12 cellular contexts compared by ENCODE assay signal in genomic region chr7:44922351-44922694, GRCh38. TPM values are rescaled to one million over a fixed set of nuclear protein-coding genes. Genes with fewer than 3 reads are reported as not detected.
DNase-seq lines count a peak whose midpoint lies in the region; ATAC-seq and TF ChIP-seq lines count a peak whose summit lies in the region.
"Had no signal": no experiment of that assay in that cellular context is flagged by ENCODE, and none has a peak within 500 bp of the region (broad histone marks: within the 10 kb centered on the region; RNA-seq: fewer than 3 reads in every experiment).

No MANE protein-coding gene starts in this region.

- CTCF ChIA-PET in SK-N-SH (lab: Yijun Ruan, JAX): interaction anchor here (0.6 to 13.2 kb wide), 39 partner anchors 9 to 347 kb away, joined by 3 to 135 read pairs (median 4); partner anchors contain the start of genes H2AZ2, PURB and TMED4

- H3K4me2 ChIP-seq in SK-N-SH (no peak overlapping the region), KMS-11 (no peak overlapping the region)

- H3K9me2 ChIP-seq in SK-N-SH: no peaks in the 10 kb centered on the region

- intact Hi-C loops in colonic mucosa (cut with DNase I): loop anchor here (5.0 kb wide), 1 partner anchor 335 kb away; no protein-coding TSS in a partner anchor
- intact Hi-C loops in spleen (cut with DNase I; ENCODE audit: low total_unique reads): loop anchor here (5.0 kb wide), 2 partner anchors 60 to 215 kb away; no protein-coding TSS in a partner anchor

- TF ChIP-seq CTCF in SK-N-SH (IDR thresholded peaks at IDR 0.05) (no peak; the same call in 1 of the 2 replicates), KMS-11 (conservative IDR thresholded peaks at IDR 0.05; ENCODE audit: low read depth, low read length) (peak; percentile 60), colonic mucosa (IDR thresholded peaks at IDR 0.05) (peak; percentile 17), spleen (IDR thresholded peaks at IDR 0.05 in 8 of 11, conservative IDR thresholded peaks at IDR 0.05 in 3 of 11) (peak in 6 of 11 experiments; percentile 1 to 48 (median 28)), foreskin keratinocyte (conservative IDR thresholded peaks at IDR 0.05) (no peak), omental fat pad (IDR thresholded peaks at IDR 0.05) (no peak)

- H3K9me3 ChIP-seq in SK-N-SH: no peaks in the 10 kb centered on the region
- no peaks in the 10 kb centered on the region for H3K9me3 ChIP-seq in colonic mucosa
- no peaks in the 10 kb centered on the region for H3K9me3 ChIP-seq in spleen
- H3K9me3 ChIP-seq: psoas muscle, SJCRH30, testis had no signal

- H3K27me3 ChIP-seq in SK-N-SH (ENCODE audit: insufficient read depth) (0 out of 2 replicates have a peak, but pooled peaks cover 8% of the 10 kb centered on the region), KMS-11 (ENCODE audit: insufficient read depth, low read depth) (no peaks in the 10 kb centered on the region), colonic mucosa (no peaks in the 10 kb centered on the region), spleen (replicated peaks in 1 of 7) (peaks cover 0 to 1% (median 0%) of the 10 kb centered on the region in 7 donors), foreskin keratinocyte (peaks cover 10% of the 10 kb centered on the region)
- H3K27me3 ChIP-seq: cardiac muscle cell, SJCRH30, testis had no signal

- POLR2A ChIA-PET in SK-N-SH (lab: Yijun Ruan, JAX): no interaction called here

- WGBS in SK-N-SH (ENCODE audit: low lambda C conversion rate): 46% methylated on average over 8 of the region's 8 CpGs
- WGBS in spleen, 5 donors: 61 to 64% (median 63%) methylated on average over 8 of the region's 8 CpGs

- H3K79me2 ChIP-seq in SK-N-SH (ENCODE audit: insufficient read depth) (no peaks in the 10 kb centered on the region), KMS-11 (ENCODE audit: insufficient read depth, low read depth) (no peaks in the 10 kb centered on the region)

- TF ChIP-seq EP300 in SK-N-SH (IDR thresholded peaks at IDR 0.05; ENCODE audit: borderline replicate concordance in 1 of 2, low read depth in 1 of 2, low read length in 1 of 2): no peak

- H3F3A ChIP-seq in SK-N-SH (replicated peaks; ENCODE audit: insufficient read depth): no peaks in the 10 kb centered on the region

- no peak for DNase-seq in SK-N-SH
- no peak for DNase-seq in colonic mucosa
- DNase-seq in spleen: no peak
- no peak for DNase-seq in foreskin keratinocyte
- no peak for DNase-seq in medulla oblongata (ENCODE audit: extremely low spot score)
- DNase-seq in omental fat pad (ENCODE audit: low spot score): no peak

- H3K27ac ChIP-seq in SK-N-SH (ENCODE audit: low read depth in 2 of 2, low read length in 1 of 2) (no peak overlapping the region), KMS-11 (no peak overlapping the region), colonic mucosa (no peak overlapping the region), spleen (no peak overlapping the region), foreskin keratinocyte (no peak overlapping the region)
- H3K27ac ChIP-seq: cardiac muscle cell, psoas muscle, SJCRH30, testis had no signal

- TF ChIP-seq RAD21 in SK-N-SH (IDR thresholded peaks at IDR 0.05; ENCODE audit: low read length): no peak

- H3K4me3 ChIP-seq in SK-N-SH (ENCODE audit: low read depth in 2 of 2, low read length in 1 of 2): no peak overlapping the region; a peak in 1 of 4 replicates
- no peak overlapping the region for H3K4me3 ChIP-seq in KMS-11 (IDR thresholded peaks at IDR 0.05; ENCODE audit: insufficient read depth, low read depth, low read length)
- no peak overlapping the region for H3K4me3 ChIP-seq in colonic mucosa
- H3K4me3 ChIP-seq in spleen: no peak overlapping the region
- H3K4me3 ChIP-seq: cardiac muscle cell, psoas muscle, SJCRH30, testis had no signal

- H2AFZ ChIP-seq in SK-N-SH (ENCODE audit: low read depth) (no peak overlapping the region), KMS-11 (ENCODE audit: low read depth) (peak overlapping the region; percentile 75)

- no peak overlapping the region for H3K9ac ChIP-seq in SK-N-SH
- H3K9ac ChIP-seq in KMS-11: no peak overlapping the region
- H3K9ac ChIP-seq in colonic mucosa (ENCODE audit: low read depth in 2 of 2, low read length in 2 of 2): no peak overlapping the region

- H3K4me1 ChIP-seq in SK-N-SH (ENCODE audit: control insufficient read depth in 1 of 2, insufficient read depth in 2 of 2, low read depth in 1 of 2, low read length in 1 of 2): no peaks in the 10 kb centered on the region
- H3K4me1 ChIP-seq in KMS-11 (ENCODE audit: low read depth, poor library complexity, severe bottlenecking): no peaks in the 10 kb centered on the region
- H3K4me1 ChIP-seq in colonic mucosa: no peaks in the 10 kb centered on the region
- peaks cover 0 to 7% (median 6%) of the 10 kb centered on the region in 6 donors for H3K4me1 ChIP-seq in spleen
- no peaks in the 10 kb centered on the region for H3K4me1 ChIP-seq in foreskin keratinocyte
- H3K4me1 ChIP-seq: psoas muscle, testis had no signal

- H3K36me3 ChIP-seq in SK-N-SH (replicated peaks in 1 of 2; ENCODE audit: control insufficient read depth in 1 of 2, insufficient read depth in 2 of 2, low read length in 1 of 2): no peaks in the 10 kb centered on the region
- H3K36me3 ChIP-seq in KMS-11 (ENCODE audit: insufficient read depth): no peaks in the 10 kb centered on the region
- no peaks in the 10 kb centered on the region for H3K36me3 ChIP-seq in colonic mucosa
- H3K36me3 ChIP-seq in spleen: no peaks in the 10 kb centered on the region
- H3K36me3 ChIP-seq: cardiac muscle cell, SJCRH30 had no signal

- ATAC-seq in SK-N-SH treated with all-trans-retinoic acid at 6 μM for 48 hours (peak; percentile 53), foreskin keratinocyte (no peak), omental fat pad (ENCODE audit: low FRiP score) (no peak)

- H4K20me1 ChIP-seq in SK-N-SH (ENCODE audit: insufficient read depth) (no peaks in the 10 kb centered on the region), KMS-11 (ENCODE audit: insufficient read depth) (no peaks in the 10 kb centered on the region)

- no peak for TF ChIP-seq POLR2A in spleen (IDR thresholded peaks at IDR 0.05)

TF ChIP-seq in SK-N-SH, 30 proteins besides CTCF, POLR2A, EP300 and RAD21:
- no peak for TF ChIP-seq ELF1 (IDR thresholded peaks at IDR 0.05)
- no peak for TF ChIP-seq RCOR1 (IDR thresholded peaks at IDR 0.05; ENCODE audit: low read length)
- TF ChIP-seq GATA2 (CRISPR knock-in tag; IDR thresholded peaks at IDR 0.05): no peak
- no peak for TF ChIP-seq TEAD4 (IDR thresholded peaks at IDR 0.05; ENCODE audit: borderline replicate concordance, insufficient read depth)
- TF ChIP-seq GABPA (IDR thresholded peaks at IDR 0.05; ENCODE audit: low read depth): no peak
- TF ChIP-seq CHD2 (IDR thresholded peaks at IDR 0.05; ENCODE audit: low read length, partially characterized antibody): no peak
- TF ChIP-seq NFIC (IDR thresholded peaks at IDR 0.05; ENCODE audit: borderline replicate concordance): no peak
- no peak for TF ChIP-seq EZH2phosphoT487 (IDR thresholded peaks at IDR 0.05; ENCODE audit: borderline replicate concordance, low read depth)
- TF ChIP-seq, protein P1, sequence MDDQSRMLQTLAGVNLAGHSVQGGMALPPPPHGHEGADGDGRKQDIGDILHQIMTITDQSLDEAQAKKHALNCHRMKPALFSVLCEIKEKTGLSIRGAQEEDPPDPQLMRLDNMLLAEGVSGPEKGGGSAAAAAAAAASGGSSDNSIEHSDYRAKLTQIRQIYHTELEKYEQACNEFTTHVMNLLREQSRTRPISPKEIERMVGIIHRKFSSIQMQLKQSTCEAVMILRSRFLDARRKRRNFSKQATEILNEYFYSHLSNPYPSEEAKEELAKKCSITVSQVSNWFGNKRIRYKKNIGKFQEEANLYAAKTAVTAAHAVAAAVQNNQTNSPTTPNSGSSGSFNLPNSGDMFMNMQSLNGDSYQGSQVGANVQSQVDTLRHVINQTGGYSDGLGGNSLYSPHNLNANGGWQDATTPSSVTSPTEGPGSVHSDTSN (IDR thresholded peaks at IDR 0.05): no peak
- TF ChIP-seq, protein P2, sequence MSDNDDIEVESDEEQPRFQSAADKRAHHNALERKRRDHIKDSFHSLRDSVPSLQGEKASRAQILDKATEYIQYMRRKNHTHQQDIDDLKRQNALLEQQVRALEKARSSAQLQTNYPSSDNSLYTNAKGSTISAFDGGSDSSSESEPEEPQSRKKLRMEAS (IDR thresholded peaks at IDR 0.05; ENCODE audit: low read depth): no peak
- no peak for TF ChIP-seq NRF1 (IDR thresholded peaks at IDR 0.05; ENCODE audit: low read depth, low read length)

RNA-seq across cellular contexts. Expression of gene PURB, which starts 37.0 kb away (rescaled TPM):
- polyA plus RNA-seq in SK-N-SH (2012; rRNA removed) (4.1 and 4.8 TPM in 2 replicates), spleen (1 to 10 TPM; 6.0 to 7.4 (median 6.1) TPM), foreskin keratinocyte (4.0 and 4.9 TPM in 2 replicates)
- 7.9 and 8.7 TPM in 2 replicates for polyA plus RNA-seq in SK-N-SH (2012; cell fraction: cytosol; rRNA removed)
- polyA plus RNA-seq in SK-N-SH (2012; cell fraction: nucleus; rRNA removed): 3.3 and 5.1 TPM in 2 replicates
- total RNA-seq in colonic mucosa (10 to 100 TPM; 18.8 to 19.8 TPM), spleen (10 to 100 TPM; 18.7 to 25.4 (median 22.8) TPM), foreskin keratinocyte (16.9 and 17.8 TPM in 2 replicates), omental fat pad (10 to 100 TPM; 20.9 to 32.1 (median 24.2) TPM)

RNA-seq across cellular contexts. Expression of gene MYO1G, which starts 56.5 kb away (rescaled TPM):
- polyA plus RNA-seq in SK-N-SH (2012; rRNA removed) (0.05 and 0.10 TPM in 2 replicates), spleen (10 to 100 TPM; 27.9 to 61.1 (median 45.6) TPM), foreskin keratinocyte (0.08 TPM in 1 of 2 replicates, not detected in the other)
- 0.01 TPM in 2 replicates for polyA plus RNA-seq in SK-N-SH (2012; cell fraction: cytosol; rRNA removed)
- 0.24 and 0.26 TPM in 2 replicates for polyA plus RNA-seq in SK-N-SH (2012; cell fraction: nucleus; rRNA removed)
- total RNA-seq in colonic mucosa (1 to 10 TPM; 2.1 to 3.6 TPM), spleen (10 to 100 TPM; 36.4 to 68.6 (median 62.1) TPM), foreskin keratinocyte (0.04 and 0.10 TPM in 2 replicates), omental fat pad (10 to 100 TPM in 1 of 4 donors, 1 to 10 TPM in 3; 2.6 to 14.7 (median 4.0) TPM)

Comparison
In these comparisons a context has a peak if more than half of its experiments do, and no peak if none do; other contexts are left out.
1. CTCF ChIP-seq: peak in KMS-11 (single experiment), colonic mucosa (single experiment) and spleen (6 of 11); none in SK-N-SH (single experiment), foreskin keratinocyte (single experiment) and omental fat pad (0 of 3).